In genomic region chr7:99720370-99721128, GRCh38 we compare ENCODE assay signal across 24 cellular contexts. TPM values are rescaled to one million over a fixed set of nuclear protein-coding genes. Genes with fewer than 3 reads are reported as not detected.
DNase-seq lines count a peak whose midpoint lies in the region; ATAC-seq, FAIRE-seq and TF ChIP-seq lines count a peak whose summit lies in the region.
"Had no signal": no experiment of that assay in that cellular context is flagged by ENCODE, and none has a peak within 500 bp of the region (broad histone marks: within the 10 kb centered on the region; RNA-seq: fewer than 3 reads in every experiment).

No MANE protein-coding gene starts in this region.

- no peak overlapping the region for H4K8ac ChIP-seq in mesenchymal stem cell (ENCODE audit: low read length)

- no peak for TF ChIP-seq RAD21 in A549 (conservative IDR thresholded peaks at IDR 0.05 in 1 of 2, IDR thresholded peaks at IDR 0.05 in 1 of 2)

- TF ChIP-seq CTCF in A549 (IDR thresholded peaks at IDR 0.05) (no peak), body of pancreas (IDR thresholded peaks at IDR 0.05) (no peak), kidney (IDR thresholded peaks at IDR 0.05; ENCODE audit: borderline replicate concordance, extremely low read depth, insufficient read depth) (no peak)

- H3K9me3 ChIP-seq in A549 (no peaks in the 10 kb centered on the region), body of pancreas (no peaks in the 10 kb centered on the region), kidney (ENCODE audit: control insufficient read depth in 1 of 2, low read length in 2 of 2) (no peaks in the 10 kb centered on the region), mesenchymal stem cell (ENCODE audit: control insufficient read depth, low read length) (no peaks in the 10 kb centered on the region)
- H3K9me3 ChIP-seq: esophagus muscularis mucosa, gastrocnemius medialis had no signal

- TF ChIP-seq POLR2A in A549 (IDR thresholded peaks at IDR 0.05; ENCODE audit: low read length): no peak
- no peak for TF ChIP-seq POLR2A in body of pancreas (IDR thresholded peaks at IDR 0.05)

- H3K27me3 ChIP-seq in body of pancreas (no peaks in the 10 kb centered on the region), mesenchymal stem cell (ENCODE audit: control insufficient read depth in 1 of 2, insufficient read depth in 1 of 2, low read length in 2 of 2) (peaks cover 0 to 6% of the 10 kb centered on the region in 2 experiments)
- H3K27me3 ChIP-seq: esophagus muscularis mucosa, gastrocnemius medialis had no signal

- H2BK5ac ChIP-seq in mesenchymal stem cell (ENCODE audit: low read depth, low read length, poor library complexity, severe bottlenecking): no peak overlapping the region

- no peak overlapping the region for H4K91ac ChIP-seq in mesenchymal stem cell (ENCODE audit: low read length)

- no peak overlapping the region for H3K14ac ChIP-seq in mesenchymal stem cell (ENCODE audit: low read length in 2 of 2)

- ATAC-seq in A549: no peak
- peak; percentile 91 for ATAC-seq in body of pancreas
- ATAC-seq in GM21717 (IDR thresholded peaks at IDR 0.05; ENCODE audit: unreplicated experiment): no peak
- ATAC-seq: gastrocnemius medialis had no signal

- H2AFZ ChIP-seq in mesenchymal stem cell (ENCODE audit: low read depth, low read length): no peak overlapping the region

- H2BK15ac ChIP-seq in mesenchymal stem cell (ENCODE audit: low read depth, poor library complexity, severe bottlenecking): no peak overlapping the region

- WGBS in A549 (ENCODE audit: missing lambda C conversion rate): 62% methylated on average over 4 of the region's 4 CpGs
- 48 to 57% methylated on average over 4 of the region's 4 CpGs for whole genome bisulfite sequencing in body of pancreas, 2 donors
- 72% methylated on average over 3 of the region's 4 CpGs for WGBS in mesenchymal stem cell

- H3K4me3 ChIP-seq in A549: no peak overlapping the region
- no peak overlapping the region for H3K4me3 ChIP-seq in Jurkat, Clone E6-1 (ENCODE audit: low read length)
- H3K4me3 ChIP-seq in body of pancreas: no peak overlapping the region
- H3K4me3 ChIP-seq in kidney (ENCODE audit: low read length in 2 of 2): peak overlapping the region in 1 of 2 donors; percentile 42
- H3K4me3 ChIP-seq in mesenchymal stem cell (ENCODE audit: insufficient read depth in 1 of 2, low read depth in 1 of 2, low read length in 2 of 2): no peak overlapping the region
- H3K4me3 ChIP-seq: esophagus muscularis mucosa, gastrocnemius medialis had no signal

- H3K36me3 ChIP-seq in body of pancreas (replicated peaks in 1 of 2; ENCODE audit: insufficient read depth in 1 of 2, low read depth in 2 of 2) (no peaks in the 10 kb centered on the region), kidney (ENCODE audit: control insufficient read depth in 1 of 2, insufficient read depth in 2 of 2, low read length in 2 of 2) (no peaks in the 10 kb centered on the region), mesenchymal stem cell (ENCODE audit: control insufficient read depth in 1 of 2, insufficient read depth in 2 of 2, low read depth in 1 of 2, low read length in 2 of 2) (no peaks in the 10 kb centered on the region)
- H3K36me3 ChIP-seq: esophagus muscularis mucosa, gastrocnemius medialis had no signal

- FAIRE-seq in A549 (lab: Jason Lieb, UNC) (no peak), kidney (lab: Jason Lieb, UNC) (no peak)
- FAIRE-seq: G401.6, GM18507, keratinocyte had no signal

- DNase-seq in A549 (ENCODE audit: low read depth in 1 of 2, low spot score in 1 of 2) (no peak), body of pancreas (peak; percentile 40 to 66 (median 52)), mucosa of gallbladder (ENCODE audit: low spot score) (peak; percentile 60), kidney (no peak), mesenchymal stem cell (no peak), Kasumi-1 (lab: John Stamatoyannopoulos, UW) (no peak)
- peak; percentile 37 for DNase-seq in Jurkat, Clone E6-1 (ENCODE audit: low read depth, low spot score)
- DNase-seq: activated CD4-positive, alpha-beta T cell treated with anti-CD3 and anti-CD28 coated beads for 1 hour; DMS 273 treated with DMSO at 0.1 percent for 48 hours; effector CD8-positive, alpha-beta T cell; gastrocnemius medialis; HCEC 1CT; NCI-H1694 treated with DMSO at 0.1 percent for 48 hours; NCI-H69 had no signal

- TF ChIP-seq EP300 in A549 (IDR thresholded peaks at IDR 0.05): no peak

- no peak overlapping the region for H3K18ac ChIP-seq in mesenchymal stem cell (ENCODE audit: low read depth in 1 of 2, low read length in 2 of 2)

- intact Hi-C loops in body of pancreas (cut with DNase I) (no loop called here), kidney (cut with DNase I) (no loop called here)

- no peak overlapping the region for H2BK12ac ChIP-seq in mesenchymal stem cell (ENCODE audit: low read length in 2 of 2)

- H3K79me1 ChIP-seq in mesenchymal stem cell (replicated peaks; ENCODE audit: low read length, poor library complexity, severe bottlenecking): no peaks in the 10 kb centered on the region

- H3K9ac ChIP-seq in kidney (ENCODE audit: low read length in 2 of 2) (no peak overlapping the region), mesenchymal stem cell (ENCODE audit: low read length) (no peak overlapping the region)

- no peak overlapping the region for H3K23ac ChIP-seq in mesenchymal stem cell (ENCODE audit: low read length in 2 of 2)

- no peak overlapping the region for H2AK5ac ChIP-seq in mesenchymal stem cell (ENCODE audit: low read length, severe bottlenecking)

- H2BK120ac ChIP-seq in mesenchymal stem cell (ENCODE audit: low read depth, low read length): no peak overlapping the region

- no peak overlapping the region for H3K4ac ChIP-seq in mesenchymal stem cell (ENCODE audit: low read depth in 1 of 2, low read length in 2 of 2)

- 0 out of 3 replicates have a peak, but pooled peaks cover 5% of the 10 kb centered on the region for H3K4me1 ChIP-seq in A549
- H3K4me1 ChIP-seq in body of pancreas: peaks cover 13% of the 10 kb centered on the region
- H3K4me1 ChIP-seq in kidney (ENCODE audit: control insufficient read depth in 1 of 2, insufficient read depth in 1 of 2, low read depth in 1 of 2, low read length in 2 of 2): peaks cover 0 to 7% of the 10 kb centered on the region in 2 donors
- H3K4me1 ChIP-seq in mesenchymal stem cell (ENCODE audit: control insufficient read depth, insufficient read depth, low read depth, low read length): no peaks in the 10 kb centered on the region
- H3K4me1 ChIP-seq: gastrocnemius medialis had no signal

- POLR2A ChIA-PET in A549 (lab: Yijun Ruan, JAX): no interaction called here

- peak overlapping the region; percentile 15; the same call in 1 of the 3 replicates for H3K4me2 ChIP-seq in A549
- no peak overlapping the region for H3K4me2 ChIP-seq in mesenchymal stem cell (ENCODE audit: low read length, poor library complexity, severe bottlenecking)

- H3K27ac ChIP-seq in A549: no peak overlapping the region
- H3K27ac ChIP-seq in body of pancreas: peak overlapping the region in 3 of 4 donors; percentile 11 to 45 (median 42)
- H3K27ac ChIP-seq in kidney (ENCODE audit: low read depth in 2 of 2, low read length in 2 of 2): no peak overlapping the region
- no peak overlapping the region for H3K27ac ChIP-seq in mesenchymal stem cell (ENCODE audit: low read length, poor library complexity, severe bottlenecking)
- H3K27ac ChIP-seq: esophagus muscularis mucosa, gastrocnemius medialis, RWPE1 had no signal

- CTCF ChIA-PET in A549 (lab: Yijun Ruan, JAX): no interaction called here

TF ChIP-seq in A549, 52 proteins besides CTCF, POLR2A, EP300 and RAD21 (continues in another document):
- TF ChIP-seq CEBPB (IDR thresholded peaks at IDR 0.05): no peak
- TF ChIP-seq, protein P1, sequence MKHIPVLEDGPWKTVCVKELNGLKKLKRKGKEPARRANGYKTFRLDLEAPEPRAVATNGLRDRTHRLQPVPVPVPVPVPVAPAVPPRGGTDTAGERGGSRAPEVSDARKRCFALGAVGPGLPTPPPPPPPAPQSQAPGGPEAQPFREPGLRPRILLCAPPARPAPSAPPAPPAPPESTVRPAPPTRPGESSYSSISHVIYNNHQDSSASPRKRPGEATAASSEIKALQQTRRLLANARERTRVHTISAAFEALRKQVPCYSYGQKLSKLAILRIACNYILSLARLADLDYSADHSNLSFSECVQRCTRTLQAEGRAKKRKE (CRISPR knock-in tag; IDR thresholded peaks at IDR 0.05; ENCODE audit: low read depth): no peak
- TF ChIP-seq HOXA7 (CRISPR knock-in tag; IDR thresholded peaks at IDR 0.05): no peak

RNA-seq across cellular contexts. Expression of gene CYP3A7, which starts 14.4 kb away (rescaled TPM):
- polyA plus RNA-seq in A549 (2011; rRNA removed): 0.16 and 0.34 TPM in 2 replicates
- polyA plus RNA-seq in A549 (2012; cell fraction: cytosol; rRNA removed): not detected in 2 replicates
- polyA plus RNA-seq in A549 (2012; cell fraction: nucleus; rRNA removed): not detected in 2 replicates
- 0.14 TPM in 1 of 3 replicates, not detected in the others for polyA plus RNA-seq in A549 (2017; fragmentation: RNase III; extraction: RNeasy Plus Mini Kit Qiagen cat#74134 plus additional on column Dnase treatment)
- polyA minus RNA-seq in A549 (2011; rRNA and poly(A)+ RNA removed): not detected in 2 replicates
- polyA plus RNA-seq in Jurkat, Clone E6-1 (2012; ENCODE audit: insufficient read depth, insufficient read length): not detected
- total RNA-seq in body of pancreas: 1 to 10 TPM in 1 of 2 donors, not detected in 1; 1.3 TPM
- total RNA-seq in mucosa of gallbladder: 92.6 TPM
- total RNA-seq in kidney: not detected
- 0.69 TPM for polyA plus RNA-seq in kidney (ENCODE audit: insufficient read depth, low read depth, low replicate concordance)
- polyA plus RNA-seq in mesenchymal stem cell (2013, experiment 1 of 2): 0.52 TPM
- polyA plus RNA-seq in mesenchymal stem cell (2013, experiment 2 of 2): 0.44 TPM
- total RNA-seq: mesenteric fat pad, neural crest cell, posterior vena cava, temporal lobe had no signal
- polyA plus RNA-seq: keratinocyte had no signal

RNA-seq across cellular contexts. Expression of gene CYP3A5, which starts 40.8 kb away (rescaled TPM):
- polyA plus RNA-seq in A549 (2011; rRNA removed) (9.7 and 12.2 TPM in 2 replicates), A549 (2017; fragmentation: RNase III; extraction: RNeasy Plus Mini Kit Qiagen cat#74134 plus additional on column Dnase treatment) (2.2 to 2.3 TPM (median 2.3 TPM) in 3 replicates), kidney (ENCODE audit: insufficient read depth, low read depth, low replicate concordance) (7.6 TPM)
- 0.26 and 0.52 TPM in 2 replicates for polyA plus RNA-seq in A549 (2012; cell fraction: cytosol; rRNA removed)
- 1.6 and 2.2 TPM in 2 replicates for polyA plus RNA-seq in A549 (2012; cell fraction: nucleus; rRNA removed)
- polyA minus RNA-seq in A549 (2011; rRNA and poly(A)+ RNA removed): 8.1 and 13.1 TPM in 2 replicates
- polyA plus RNA-seq in Jurkat, Clone E6-1 (2012; ENCODE audit: insufficient read depth, insufficient read length): not detected
- total RNA-seq in body of pancreas (100 to 1,000 TPM; 170 to 358 TPM), mucosa of gallbladder (223 TPM), kidney (13.5 TPM)
- 0.06 TPM for polyA plus RNA-seq in mesenchymal stem cell (2013, experiment 1 of 2)
- 0.03 TPM for polyA plus RNA-seq in mesenchymal stem cell (2013, experiment 2 of 2)
- total RNA-seq: neural crest cell had no signal

Comparison
In these comparisons a context has a peak if more than half of its experiments do, and no peak if none do; other contexts are left out.
1. DNase-seq: peak in Jurkat, Clone E6-1 (single experiment), body of pancreas (4 of 4) and mucosa of gallbladder (single experiment); none in A549 (0 of 2), kidney (single experiment), mesenchymal stem cell (single experiment) and Kasumi-1 (0 of 2).
2. H3K27ac ChIP-seq: peak in body of pancreas (3 of 4); none in A549 (0 of 2), kidney (0 of 2) and mesenchymal stem cell (single experiment).
3. RNA of gene CYP3A7, which starts 14.4 kb away (total RNA-seq): 92.6 TPM in mucosa of gallbladder (single experiment); 1.3 TPM in body of pancreas and not detected in kidney (single experiment); every median in the first group is over 10 times any median in the second.
4. RNA of gene CYP3A5, which starts 40.8 kb away (total RNA-seq): 170 to 358 TPM in body of pancreas and 223 TPM in mucosa of gallbladder (single experiment); 13.5 TPM in kidney (single experiment); every median in the first group is over 10 times any median in the second.